Comparison of ENCODE assay signal across 19 cellular contexts in the genomic region with DNA sequence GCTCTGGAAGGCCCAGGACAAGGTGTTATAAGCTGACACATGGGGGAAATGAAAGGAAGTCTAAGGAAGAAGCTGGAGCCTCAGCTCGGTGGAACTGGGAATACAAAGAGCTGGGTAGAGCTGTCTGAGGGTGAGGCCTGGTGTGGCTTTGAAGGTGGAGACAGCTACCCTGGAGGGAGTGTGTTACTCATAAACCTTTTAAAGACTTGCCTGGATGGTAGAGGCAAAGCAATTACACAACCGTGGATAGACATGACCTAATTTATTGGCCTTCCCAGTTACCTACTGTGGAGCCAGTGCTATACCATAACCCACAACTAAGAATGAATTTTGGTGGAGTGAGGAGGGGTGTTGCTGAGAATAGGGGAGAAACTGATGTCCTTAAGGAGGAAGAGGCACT. TPM values are rescaled to one million over a fixed set of nuclear protein-coding genes. Genes with fewer than 3 reads are reported as not detected.
DNase-seq lines count a peak whose midpoint lies in the region; FAIRE-seq and TF ChIP-seq lines count a peak whose summit lies in the region.
"Had no signal": no experiment of that assay in that cellular context is flagged by ENCODE, and none has a peak within 500 bp of the region (broad histone marks: within the 10 kb centered on the region; RNA-seq: fewer than 3 reads in every experiment).

No MANE protein-coding gene starts in this region.

- no peak for TF ChIP-seq POLR2A in esophagus squamous epithelium (IDR thresholded peaks at IDR 0.05)

- FAIRE-seq in kidney (lab: Jason Lieb, UNC), result no peak

- intact Hi-C loops in esophagus squamous epithelium (cut with DNase I), result no loop called here
- intact Hi-C loops in kidney (cut with DNase I), result no loop called here

- H3K4me1 ChIP-seq in esophagus squamous epithelium (peaks cover 5 to 32% (median 11%) of the 10 kb centered on the region in 3 donors), parathyroid adenoma (peaks cover 2% of the 10 kb centered on the region), kidney (ENCODE audit: control insufficient read depth in 1 of 2, insufficient read depth in 1 of 2, low read depth in 1 of 2, low read length in 2 of 2) (peaks cover 0 to 3% of the 10 kb centered on the region in 2 donors)
- H3K4me1 ChIP-seq: tibial artery had no signal

- H3K27ac ChIP-seq in esophagus squamous epithelium, result peak overlapping the region; percentile 70 to 86 (median 77)
- H3K27ac ChIP-seq in parathyroid adenoma, result peak overlapping the region; percentile 36
- no peak overlapping the region for H3K27ac ChIP-seq in kidney (ENCODE audit: low read depth in 2 of 2, low read length in 2 of 2)
- H3K27ac ChIP-seq: PC-9, tibial artery had no signal

- H2AFZ ChIP-seq in parathyroid adenoma, result no peak overlapping the region
- H2AFZ ChIP-seq: PC-9 had no signal

- H3K36me3 ChIP-seq in esophagus squamous epithelium (no peaks in the 10 kb centered on the region), parathyroid adenoma (ENCODE audit: control insufficient read depth, insufficient read depth, low read length) (no peaks in the 10 kb centered on the region), kidney (ENCODE audit: control insufficient read depth in 1 of 2, insufficient read depth in 2 of 2, low read length in 2 of 2) (no peaks in the 10 kb centered on the region)
- H3K36me3 ChIP-seq: tibial artery had no signal

- in situ Hi-C loops in G401 (cut with HindIII; ENCODE audit: low sequenced_read_pairs), result no loop called here

- H3K9ac ChIP-seq in parathyroid adenoma (no peak overlapping the region), kidney (ENCODE audit: low read length in 2 of 2) (no peak overlapping the region)

- H3K4me3 ChIP-seq in esophagus squamous epithelium (no peak overlapping the region), parathyroid adenoma (ENCODE audit: low read depth, low read length) (no peak overlapping the region), kidney (ENCODE audit: low read length in 2 of 2) (no peak overlapping the region)
- H3K4me3 ChIP-seq: PC-9, tibial artery had no signal

- H3K27me3 ChIP-seq in esophagus squamous epithelium (no peaks in the 10 kb centered on the region), parathyroid adenoma (ENCODE audit: control insufficient read depth, insufficient read depth, low read length) (no peaks in the 10 kb centered on the region)
- H3K27me3 ChIP-seq: tibial artery had no signal

- peak; percentile 48 for DNase-seq in G401 (ENCODE audit: low spot score)
- peak; percentile 12 for DNase-seq in RPMI7951 (ENCODE audit: low read depth)
- no peak for DNase-seq in esophagus squamous epithelium (lab: John Stamatoyannopoulos, UW)
- DNase-seq in GM20000 (ENCODE audit: low spot score), result no peak
- DNase-seq in NCI-H1436 (lab: John Stamatoyannopoulos, UW), result no peak
- no peak for DNase-seq in kidney
- no peak for DNase-seq in GOT3 (lab: John Stamatoyannopoulos, UW)
- DNase-seq: activated CD4-positive, alpha-beta T cell treated with anti-CD3 and anti-CD28 coated beads for 1 hour; activated CD8-positive, alpha-beta memory T cell treated with anti-CD3 and anti-CD28 coated beads, Interleukin-2, amount 50 U/mL, for 4 hours; activated gamma-delta T cell; anterior cingulate cortex; CD8-positive, alpha-beta T cell; cerebellar nuclear complex; NCI-H774; retina; stimulated activated naive B cell treated with anti-CD40 and anti-IgM and Interleukin-4, amounts not matched to agents 10 μg/mL and 1 μg/mL and 100 μg/mL, for 72 hours; tibial artery had no signal

- WGBS in esophagus squamous epithelium, 2 donors, result 30 to 35% methylated on average over 2 of the region's 2 CpGs

- H3K4me2 ChIP-seq in parathyroid adenoma (ENCODE audit: low read length), result no peak overlapping the region
- H3K4me2 ChIP-seq: PC-9 had no signal

- H3K79me2 ChIP-seq in parathyroid adenoma, result no peaks in the 10 kb centered on the region

- TF ChIP-seq CTCF in esophagus squamous epithelium (IDR thresholded peaks at IDR 0.05) (no peak), parathyroid adenoma (IDR thresholded peaks at IDR 0.05) (no peak), GM20000 (IDR thresholded peaks at IDR 0.05; ENCODE audit: extremely low read depth, missing control alignments) (no peak), kidney (IDR thresholded peaks at IDR 0.05; ENCODE audit: borderline replicate concordance, extremely low read depth, insufficient read depth) (no peak)

- H3K9me3 ChIP-seq in esophagus squamous epithelium (no peaks in the 10 kb centered on the region), parathyroid adenoma (ENCODE audit: control insufficient read depth, low read length) (no peaks in the 10 kb centered on the region), kidney (ENCODE audit: control insufficient read depth in 1 of 2, low read length in 2 of 2) (no peaks in the 10 kb centered on the region)
- H3K9me3 ChIP-seq: tibial artery had no signal

RNA-seq across cellular contexts. Expression of gene EXPH5, which starts 22.6 kb away (rescaled TPM):
- total RNA-seq in G401 (2014; rRNA removed; shearing (Covaris generic)), result 3.6 and 6.5 TPM in 2 replicates
- 0.10 and 0.12 TPM in 2 replicates for total RNA-seq in RPMI7951 (2014; rRNA removed; shearing (Covaris generic))
- total RNA-seq in esophagus squamous epithelium (10 to 100 TPM; 23.4 to 36.7 (median 26.7) TPM), kidney (9.5 TPM)
- 2.2 TPM for polyA plus RNA-seq in kidney (ENCODE audit: insufficient read depth, low read depth, low replicate concordance)

Comparison
In these comparisons a context has a peak if more than half of its experiments do, and no peak if none do; other contexts are left out.
1. DNase-seq: peak in G401 (single experiment) and RPMI7951 (single experiment); none in esophagus squamous epithelium (single experiment), GM20000 (single experiment), NCI-H1436 (single experiment), kidney (single experiment) and GOT3 (single experiment).
2. H3K27ac ChIP-seq: peak in esophagus squamous epithelium (4 of 4) and parathyroid adenoma (single experiment); none in kidney (0 of 2).